In the genomic region with DNA sequence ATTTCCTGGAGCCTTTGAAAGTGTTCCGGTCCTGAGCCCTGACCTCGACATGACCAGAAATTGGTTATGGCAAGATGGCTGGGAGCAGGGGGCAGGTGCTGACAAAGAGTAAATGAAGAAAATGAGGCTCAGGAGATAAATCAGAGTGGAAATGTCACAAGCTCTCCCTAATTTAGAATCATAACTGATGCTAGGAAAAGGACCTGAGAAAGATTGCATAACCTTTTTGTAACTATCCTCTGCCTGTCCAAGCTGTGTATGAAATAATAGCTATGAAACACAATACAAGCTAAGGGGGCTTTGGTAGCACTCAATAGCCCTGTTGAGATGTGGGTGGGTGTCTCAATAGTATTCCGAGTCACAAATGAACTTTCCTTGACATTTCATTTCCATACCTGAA, we compare ENCODE assay signal across 1 cellular context.
TF ChIP-seq lines count a peak whose summit lies in the region.

No MANE protein-coding gene starts in this region.

TF ChIP-seq in IMR-90, 13 proteins besides CTCF, POLR2A, EP300 and RAD21:
- TF ChIP-seq SMC3 (IDR thresholded peaks at IDR 0.05; ENCODE audit: low read depth, low read length) (no peak), MXI1 (IDR thresholded peaks at IDR 0.05; ENCODE audit: borderline replicate concordance, low read depth, low read length) (no peak), CEBPB (IDR thresholded peaks at IDR 0.05; ENCODE audit: low read depth, low read length) (peak; percentile 46; the same call in 1 of the 2 replicates)
